ENCODE assay signal across 1 cellular context in genomic region chr2:236587861-236588495, GRCh38.
TF ChIP-seq lines count a peak whose summit lies in the region.

No MANE protein-coding gene starts in this region.

TF ChIP-seq in neural cell, 6 proteins besides CTCF, POLR2A, EP300 and RAD21 (continued from another document):
- TF ChIP-seq TAF1 (IDR thresholded peaks at IDR 0.05; ENCODE audit: low read depth), result no peak
- peak; percentile 27 for TF ChIP-seq POLR2AphosphoS5 (IDR thresholded peaks at IDR 0.05)
- peak; percentile 11 for TF ChIP-seq SMC3 (conservative IDR thresholded peaks at IDR 0.05; ENCODE audit: poor library complexity)
TF ChIP-seq in neural cell: peak in this region for 4.
